16 cellular contexts compared by ENCODE assay signal in genomic region chr1:231232870-231233734, GRCh38. TPM values are rescaled to one million over a fixed set of nuclear protein-coding genes. Genes with fewer than 3 reads are reported as not detected.
A peak's percentile ranks its signal among the peaks of the same experiment; 100 is the strongest.
DNase-seq lines count a peak whose midpoint lies in the region; ATAC-seq and TF ChIP-seq lines count a peak whose summit lies in the region.
"Had no signal": no experiment of that assay in that cellular context is flagged by ENCODE, and none has a peak within 500 bp of the region (broad histone marks: within the 10 kb centered on the region; RNA-seq: fewer than 3 reads in every experiment).

No MANE protein-coding gene starts in this region.

- H3K4me3 ChIP-seq in endocrine pancreas (ENCODE audit: control insufficient read depth, insufficient read depth, low read length) (peak overlapping the region; percentile 23), ovary (no peak overlapping the region)
- H3K4me3 ChIP-seq: dorsolateral prefrontal cortex, suprapubic skin had no signal

- H3K36me3 Mint-ChIP-seq in activated CD4-positive, alpha-beta T cell treated with anti-CD3 and anti-CD28 coated beads for 36 hours (ENCODE audit: low read depth) = peaks cover 33% of the 10 kb centered on the region

- TF ChIP-seq CTCF in ovary (IDR thresholded peaks at IDR 0.05) = no peak

- no peaks in the 10 kb centered on the region for H3K27me3 Mint-ChIP-seq in activated CD4-positive, alpha-beta T cell treated with anti-CD3 and anti-CD28 coated beads for 36 hours

- H3K4me1 ChIP-seq in endocrine pancreas (ENCODE audit: control insufficient read depth, insufficient read depth, low read length) (no peaks in the 10 kb centered on the region), ovary (ENCODE audit: insufficient read depth) (no peaks in the 10 kb centered on the region)

- no peak for DNase-seq in activated CD4-positive, alpha-beta T cell treated with anti-CD3 and anti-CD28 coated beads for 36 hours
- no peak for DNase-seq in activated CD4-positive, alpha-beta T cell treated with anti-CD3 and anti-CD28 coated beads for 48 hours
- DNase-seq in GM19238 (ENCODE audit: insufficient read length, low spot score) = no peak
- DNase-seq in effector CD8-positive, alpha-beta T cell (lab: John Stamatoyannopoulos, UW) = no peak
- no peak for DNase-seq in HEK293T (ENCODE audit: extremely low spot score)
- no peak for DNase-seq in ovary
- DNase-seq: activated CD4-positive, alpha-beta T cell treated with anti-CD3 and anti-CD28 coated beads for 4 hours; anterior cingulate cortex; dorsolateral prefrontal cortex; immature natural killer cell; Karpas-422; NCI-H2029 treated with DMSO at 0.1 percent for 48 hours had no signal

- H3K36me3 ChIP-seq in endocrine pancreas (ENCODE audit: control insufficient read depth, insufficient read depth, low read length) (no peaks in the 10 kb centered on the region), ovary (no peaks in the 10 kb centered on the region)

- no peaks in the 10 kb centered on the region for H3K9me3 Mint-ChIP-seq in activated CD4-positive, alpha-beta T cell treated with anti-CD3 and anti-CD28 coated beads for 36 hours (ENCODE audit: low read depth)
- H3K9me3 Mint-ChIP-seq: immature natural killer cell had no signal

- CTCF ChIA-PET in activated CD4-positive, alpha-beta T cell treated with anti-CD3 and anti-CD28 coated beads for 36 hours (lab: Charles Lee) = interaction anchor here (0.7 kb wide), 1 partner anchor 286 kb away, joined by 3 read pairs; no protein-coding TSS in a partner anchor
- CTCF ChIA-PET in HEK293T (lab: Yijun Ruan, JAX) = no interaction called here

- intact Hi-C loops in activated CD4-positive, alpha-beta T cell treated with anti-CD3 and anti-CD28 coated beads for 36 hours (cut with DNase I, micrococcal nuclease) = no loop called here
- intact Hi-C loops in ovary (cut with DNase I) = no loop called here

- no peak for TF ChIP-seq POLR2A in ovary (IDR thresholded peaks at IDR 0.05)

- no peak overlapping the region for H3K4me3 Mint-ChIP-seq in activated CD4-positive, alpha-beta T cell treated with anti-CD3 and anti-CD28 coated beads for 36 hours
- H3K4me3 Mint-ChIP-seq: immature natural killer cell had no signal

- no peak for TF ChIP-seq EP300 in ovary (IDR thresholded peaks at IDR 0.05)

- H3K27ac Mint-ChIP-seq in activated CD4-positive, alpha-beta T cell treated with anti-CD3 and anti-CD28 coated beads for 36 hours = peak overlapping the region; percentile 27

- H3K9me3 ChIP-seq in endocrine pancreas (ENCODE audit: control insufficient read depth, low read length) = no peaks in the 10 kb centered on the region
- H3K9me3 ChIP-seq in ovary = no peaks in the 10 kb centered on the region
- H3K9me3 ChIP-seq: suprapubic skin had no signal

- POLR2A ChIA-PET in activated CD4-positive, alpha-beta T cell treated with anti-CD3 and anti-CD28 coated beads for 36 hours (lab: Charles Lee) = no interaction called here
- POLR2A ChIA-PET in HEK293T (lab: Yijun Ruan, JAX) = no interaction called here

- no peak overlapping the region for H3K27ac ChIP-seq in ovary
- H3K27ac ChIP-seq: dorsolateral prefrontal cortex, suprapubic skin had no signal

- no peaks in the 10 kb centered on the region for H3K27me3 ChIP-seq in endocrine pancreas (ENCODE audit: control insufficient read depth, insufficient read depth, low read length)
- no peaks in the 10 kb centered on the region for H3K27me3 ChIP-seq in ovary
- H3K27me3 ChIP-seq: dorsolateral prefrontal cortex, suprapubic skin had no signal

- H3K9ac ChIP-seq in endocrine pancreas (ENCODE audit: control insufficient read depth, insufficient read depth, low read length) = no peak overlapping the region

- 91 to 93% (median 92%) methylated on average over 14 of the region's 14 CpGs for WGBS in ovary, 3 donors

- peaks cover 26% of the 10 kb centered on the region for H3K4me1 Mint-ChIP-seq in activated CD4-positive, alpha-beta T cell treated with anti-CD3 and anti-CD28 coated beads for 36 hours

- no peak for ATAC-seq in activated CD4-positive, alpha-beta T cell treated with anti-CD3 and anti-CD28 coated beads for 36 hours
- peak; percentile 78 for ATAC-seq in HG03103 (IDR thresholded peaks at IDR 0.05; ENCODE audit: low read depth, unreplicated experiment)
- ATAC-seq: sciatic nerve had no signal

TF ChIP-seq in HEK293T, 16 proteins besides CTCF, POLR2A, EP300 and RAD21:
- TF ChIP-seq L3MBTL2 (conservative IDR thresholded peaks at IDR 0.05) (no peak), NFRKB (IDR thresholded peaks at IDR 0.05) (no peak), TARDBP (IDR thresholded peaks at IDR 0.05) (no peak), CTBP1 (IDR thresholded peaks at IDR 0.05; ENCODE audit: borderline replicate concordance) (no peak), BHLHE40 (IDR thresholded peaks at IDR 0.05; ENCODE audit: borderline replicate concordance) (no peak), FOXM1 (IDR thresholded peaks at IDR 0.05; ENCODE audit: borderline replicate concordance) (no peak), FOXA1 (IDR thresholded peaks at IDR 0.05) (no peak), ZNF384 (IDR thresholded peaks at IDR 0.05) (no peak), SUZ12 (IDR thresholded peaks at IDR 0.05) (no peak), HDGF (IDR thresholded peaks at IDR 0.05; ENCODE audit: borderline replicate concordance) (no peak), ARNT (IDR thresholded peaks at IDR 0.05) (no peak), FOXK2 (IDR thresholded peaks at IDR 0.05) (no peak), LEF1 (IDR thresholded peaks at IDR 0.05; ENCODE audit: borderline replicate concordance) (no peak), SP1 (IDR thresholded peaks at IDR 0.05) (no peak), ELF4 (IDR thresholded peaks at IDR 0.05) (no peak)
TF ChIP-seq in HEK293T: peak in this region for 0.

RNA-seq across cellular contexts. Expression of gene GNPAT, which starts 7.9 kb away (rescaled TPM):
- 10 to 100 TPM; 58.0 to 62.0 TPM for total RNA-seq in activated CD4-positive, alpha-beta T cell treated with anti-CD3 and anti-CD28 coated beads for 36 hours
- 10 to 100 TPM; 22.5 to 34.5 (median 30.2) TPM for total RNA-seq in ovary
- 10 to 100 TPM; 24.3 to 35.3 TPM for polyA plus RNA-seq in ovary
